8 cellular contexts compared by ENCODE assay signal in the genomic region with DNA sequence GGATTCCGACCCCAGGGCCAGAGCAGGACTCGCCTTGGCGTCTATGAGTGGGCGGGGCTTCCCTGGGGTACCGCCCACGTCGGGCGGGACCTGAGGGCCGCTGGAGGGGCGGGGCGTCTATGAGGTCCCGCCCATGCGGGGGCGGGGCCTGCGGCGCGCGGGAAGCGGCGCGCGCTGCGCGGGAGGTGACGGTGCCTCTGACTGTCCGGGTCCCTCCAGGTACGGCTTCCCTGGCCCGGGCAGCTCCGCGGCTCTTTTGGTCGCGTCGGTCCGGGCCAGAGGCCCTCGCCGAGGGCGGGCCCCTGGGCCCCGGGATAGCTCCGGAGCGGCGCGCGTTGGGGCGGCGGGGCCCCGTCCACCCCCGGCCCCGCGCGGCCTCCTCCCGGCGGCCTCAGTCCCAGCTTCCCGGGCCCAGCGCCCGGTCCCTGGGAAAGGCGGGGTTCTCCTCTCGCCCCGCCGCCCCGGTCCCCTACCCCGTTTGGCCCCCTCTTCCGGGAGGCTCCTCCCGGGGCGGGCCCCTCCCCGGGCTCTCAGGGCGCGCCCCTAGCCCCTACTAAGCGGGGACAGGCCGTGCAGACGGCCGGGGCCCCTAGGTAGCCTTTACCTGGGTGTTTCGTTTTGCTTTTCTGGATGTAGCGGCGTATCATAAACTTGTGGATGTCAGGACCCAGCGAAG. TPM values are rescaled to one million over a fixed set of nuclear protein-coding genes. Genes with fewer than 3 reads are reported as not detected.
DNase-seq lines count a peak whose midpoint lies in the region; FAIRE-seq and TF ChIP-seq lines count a peak whose summit lies in the region.

CHAF1B (plus strand) TSS at position 160 of the 676 bp plus-strand sequence. CDS start 745 bp downstream, outside the sequence.

- no peaks in the 10 kb centered on the region for H3K27me3 Mint-ChIP-seq in activated naive CD4-positive, alpha-beta T cell treated with anti-CD3 and anti-CD28 coated beads for 36 hours (ENCODE audit: low read depth)

- H3K27ac ChIP-seq in SK-N-MC (0 out of 2 replicates have a peak within 1 kb of the TSS, but pooled peaks have one; percentile 26), osteoblast (ENCODE audit: low read depth, low read length) (peak within 1 kb of the TSS; percentile 5), testis (peak within 1 kb of the TSS; percentile 31 to 48)

- H3K4me2 ChIP-seq in osteoblast (ENCODE audit: insufficient read depth, low read length): peak within 1 kb of the TSS; percentile 84

- CTCF ChIA-PET in activated naive CD4-positive, alpha-beta T cell treated with anti-CD3 and anti-CD28 coated beads for 36 hours (lab: Charles Lee): interaction anchor here (1.0 to 1.2 kb wide), 2 partner anchors 34 to 232 kb away, joined by 3 read pairs; no protein-coding TSS in a partner anchor

- peak within 1 kb of the TSS; percentile 82 for H3K9ac ChIP-seq in SK-N-MC (ENCODE audit: insufficient read length)

- peaks cover 28% of the 10 kb centered on the region for H3K36me3 Mint-ChIP-seq in activated naive CD4-positive, alpha-beta T cell treated with anti-CD3 and anti-CD28 coated beads for 36 hours (ENCODE audit: low read depth)

- H3K9me3 ChIP-seq in MG63 (no peaks in the 10 kb centered on the region), SK-N-MC (ENCODE audit: low read depth, low read length) (no peaks in the 10 kb centered on the region), osteoblast (ENCODE audit: low read depth, low read length) (no peaks in the 10 kb centered on the region), testis (no peaks in the 10 kb centered on the region)

- H3K4me1 ChIP-seq in osteoblast (ENCODE audit: insufficient read depth, low read length) (peaks cover 6% of the 10 kb centered on the region), testis (no peaks in the 10 kb centered on the region)

- TF ChIP-seq CTCF in osteoblast (IDR thresholded peaks at IDR 0.05; ENCODE audit: extremely low read depth, low read depth, low read length): no peak
- no peak for TF ChIP-seq CTCF in testis (IDR thresholded peaks at IDR 0.05)

- no peaks in the 10 kb centered on the region for H3K79me2 ChIP-seq in osteoblast (ENCODE audit: insufficient read depth, low read length)

- peaks cover 20% of the 10 kb centered on the region for H3K4me1 Mint-ChIP-seq in activated naive CD4-positive, alpha-beta T cell treated with anti-CD3 and anti-CD28 coated beads for 36 hours (ENCODE audit: low read depth)

- FAIRE-seq in H54 (lab: Jason Lieb, UNC): no peak

- no peaks in the 10 kb centered on the region for H3K27me3 ChIP-seq in MG63
- no peaks in the 10 kb centered on the region for H3K27me3 ChIP-seq in osteoblast (ENCODE audit: insufficient read depth, low read length)
- no peaks in the 10 kb centered on the region for H3K27me3 ChIP-seq in testis

- H2AFZ ChIP-seq in osteoblast (ENCODE audit: low read length): peak within 1 kb of the TSS; percentile 55

- TF ChIP-seq POLR2A in H54 (IDR thresholded peaks at IDR 0.05; ENCODE audit: low read depth, low read length): peak; percentile 84
- no peak for TF ChIP-seq POLR2A in testis (IDR thresholded peaks at IDR 0.05)

- H3K4me3 Mint-ChIP-seq in activated naive CD4-positive, alpha-beta T cell treated with anti-CD3 and anti-CD28 coated beads for 36 hours: peak within 1 kb of the TSS; percentile 80

- H4K20me1 ChIP-seq in osteoblast (ENCODE audit: insufficient read depth, low read length): no peaks in the 10 kb centered on the region

- H3K36me3 ChIP-seq in MG63: peaks cover 8% of the 10 kb centered on the region
- peaks cover 21% of the 10 kb centered on the region for H3K36me3 ChIP-seq in SK-N-MC (ENCODE audit: insufficient read depth, low read length)
- no peaks in the 10 kb centered on the region for H3K36me3 ChIP-seq in osteoblast (ENCODE audit: insufficient read depth, low read length)
- H3K36me3 ChIP-seq in testis (ENCODE audit: low read depth, missing control alignments): no peaks in the 10 kb centered on the region

- intact Hi-C loops in activated naive CD4-positive, alpha-beta T cell treated with anti-CD3 and anti-CD28 coated beads for 36 hours (cut with micrococcal nuclease): loop anchor here (1.0 to 5.0 kb wide), 5 partner anchors 65 to 882 kb away; partner anchors contain the start of genes DOP1B, MORC3 and VPS26C
- intact Hi-C loops in testis (cut with DNase I; ENCODE audit: low total_unique reads): no loop called here

- peak; percentile 65 for DNase-seq in GDM1 (lab: John Stamatoyannopoulos, UW)
- peak; percentile 88 for DNase-seq in H54 (ENCODE audit: insufficient read length, low spot score)
- DNase-seq in MG63: peak; percentile 66
- no peak for DNase-seq in SK-N-MC (ENCODE audit: low read depth, low spot score)
- peak; percentile 82 for DNase-seq in activated naive CD4-positive, alpha-beta T cell treated with anti-CD3 and anti-CD28 coated beads for 36 hours
- peak; percentile 67 for DNase-seq in globus pallidus (ENCODE audit: low spot score)
- DNase-seq in osteoblast (ENCODE audit: insufficient read length, low spot score, missing footprints): peak; percentile 96
- DNase-seq in testis: peak; percentile 87

- 2% methylated on average over 10 to 40 of the region's 75 CpGs for WGBS in testis, 2 donors

- H3K27ac Mint-ChIP-seq in activated naive CD4-positive, alpha-beta T cell treated with anti-CD3 and anti-CD28 coated beads for 36 hours: peak within 1 kb of the TSS; percentile 46

- H3K9me3 Mint-ChIP-seq in activated naive CD4-positive, alpha-beta T cell treated with anti-CD3 and anti-CD28 coated beads for 36 hours: no peaks in the 10 kb centered on the region

- peak within 1 kb of the TSS; percentile 57 for H3K4me3 ChIP-seq in MG63
- peak within 1 kb of the TSS; percentile 88 for H3K4me3 ChIP-seq in SK-N-MC
- peak within 1 kb of the TSS; percentile 73 for H3K4me3 ChIP-seq in osteoblast (ENCODE audit: insufficient read depth, low read length)
- H3K4me3 ChIP-seq in testis: peak within 1 kb of the TSS; percentile 73 to 75

RNA-seq across cellular contexts. Expression of gene CHAF1B, which starts in this region (rescaled TPM):
- total RNA-seq in MG63 (2014; rRNA removed; shearing (Covaris generic); ENCODE audit: low replicate concordance): 4.9 and 11.6 TPM in 2 replicates
- 10 to 100 TPM; 30.5 to 31.9 TPM for total RNA-seq in activated naive CD4-positive, alpha-beta T cell treated with anti-CD3 and anti-CD28 coated beads for 36 hours
- 1.8 and 2.4 TPM in 2 replicates for total RNA-seq in osteoblast
- total RNA-seq in testis: 1 to 10 TPM; 5.2 to 6.2 TPM
- polyA plus RNA-seq in testis (ENCODE audit: insufficient read depth, low read depth, low replicate concordance): 6.5 TPM
